29 cellular contexts compared by ENCODE assay signal in the genomic region with DNA sequence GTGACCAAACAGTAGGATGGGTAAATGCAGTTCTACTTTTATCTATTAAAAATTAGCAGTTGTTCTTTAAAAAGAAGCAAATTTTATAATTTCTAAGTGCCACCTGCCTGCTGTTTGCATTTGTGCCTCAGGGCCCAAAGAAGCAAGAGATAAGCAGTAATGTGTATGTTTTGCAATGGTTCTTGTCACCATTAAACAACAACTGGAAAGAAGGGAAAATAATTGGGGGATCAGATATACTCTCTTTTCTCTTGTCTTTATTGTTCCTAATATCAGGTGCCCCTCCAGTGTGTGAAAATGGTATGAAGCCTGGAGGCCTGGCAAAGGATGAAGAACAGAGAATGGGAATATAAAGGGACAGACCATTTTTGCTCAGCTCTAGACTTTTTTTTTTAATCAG. TPM values are rescaled to one million over a fixed set of nuclear protein-coding genes. Genes with fewer than 3 reads are reported as not detected.
"Had no signal": no experiment of that assay in that cellular context is flagged by ENCODE, and none has a peak within 500 bp of the region (broad histone marks: within the 10 kb centered on the region; RNA-seq: fewer than 3 reads in every experiment).

No MANE protein-coding gene starts in this region.

- H3K36me3 ChIP-seq: neutrophil, ovary, right lobe of liver, sigmoid colon, thoracic aorta, thyroid gland, tibial nerve, vagina had no signal

- H2AFZ ChIP-seq: parathyroid adenoma had no signal

- H3K27ac ChIP-seq: neutrophil, ovary, parathyroid adenoma, psoas muscle, right lobe of liver, sigmoid colon, thoracic aorta, tibial nerve, upper lobe of left lung, vagina had no signal

- H3K27ac Mint-ChIP-seq: natural killer cell treated with Interleukin-12 subunit alpha and Interleukin-12 subunit beta and Interleukin-15 and Interleukin-18, amount 100 ng/mL, for 72 hours; progenitor cell of endocrine pancreas; stimulated activated effector memory CD8-positive, alpha-beta T cell treated with anti-CD3 and anti-CD28 coated beads, Interleukin-12 subunit alpha, Interleukin-12 subunit beta, amount 100 ng/mL, for 72 hours; stimulated activated naive B cell treated with anti-CD40 and anti-IgM and Interleukin-4, amounts not matched to agents 10 μg/mL and 1 μg/mL and 100 μg/mL, for 72 hours had no signal

- H3K9ac ChIP-seq: parathyroid adenoma had no signal

- H3K36me3 Mint-ChIP-seq: natural killer cell treated with Interleukin-12 subunit alpha and Interleukin-12 subunit beta and Interleukin-15 and Interleukin-18, amount 100 ng/mL, for 72 hours had no signal

- H3K4me3 Mint-ChIP-seq: naive thymus-derived CD8-positive, alpha-beta T cell; natural killer cell treated with Interleukin-12 subunit alpha and Interleukin-12 subunit beta and Interleukin-15 and Interleukin-18, amount 100 ng/mL, for 72 hours; nephron progenitor cell; neural crest cell; stimulated activated effector memory CD8-positive, alpha-beta T cell treated with anti-CD3 and anti-CD28 coated beads, Interleukin-12 subunit alpha, Interleukin-12 subunit beta, amount 100 ng/mL, for 72 hours; stimulated activated naive B cell treated with anti-CD40 and anti-IgM and Interleukin-4, amounts not matched to agents 10 μg/mL and 1 μg/mL and 100 μg/mL, for 72 hours; stimulated activated naive CD8-positive, alpha-beta T cell treated with anti-CD3 and anti-CD28 coated beads, Interleukin-15, amount 100 ng/mL, for 72 hours had no signal

- H3K4me3 ChIP-seq: ovary, psoas muscle, right lobe of liver, sigmoid colon, thoracic aorta, thyroid gland, tibial nerve, upper lobe of left lung, vagina had no signal

- DNase-seq: naive thymus-derived CD8-positive, alpha-beta T cell; nephron progenitor cell; nucleus accumbens; ovary; psoas muscle; right cardiac atrium; right lobe of liver; sigmoid colon; small intestine; stimulated activated CD4-positive, alpha-beta T cell treated with anti-CD3 and anti-CD28 coated beads, Interleukin-15, amount 100 ng/mL, for 24 hours; stimulated activated CD4-positive, alpha-beta T cell treated with anti-CD3 and anti-CD28 coated beads, Interleukin-2, amount 100 ng/mL, for 24 hours; stimulated activated CD4-positive, alpha-beta T cell treated with anti-CD3 and anti-CD28 coated beads, Interleukin-2, amount 100 ng/mL, for 48 hours; stimulated activated CD4-positive, alpha-beta T cell treated with anti-CD3 and anti-CD28 coated beads, Interleukin-4, amount 100 ng/mL, for 24 hours; stimulated activated naive B cell treated with anti-CD40 and anti-IgM and Interleukin-4, amounts not matched to agents 10 μg/mL and 1 μg/mL and 100 μg/mL, for 72 hours; stimulated activated naive CD8-positive, alpha-beta T cell treated with anti-CD3 and anti-CD28 coated beads, Interleukin-15, amount 100 ng/mL, for 72 hours; stimulated activated naive CD8-positive, alpha-beta T cell treated with anti-CD3 and anti-CD28 coated beads, Interleukin-15, Interleukin-2, amounts not matched to agents 100 U/mL and 50 U/mL, for 24 hours; substantia nigra; thyroid gland had no signal

- H3K9me3 Mint-ChIP-seq: naive thymus-derived CD8-positive, alpha-beta T cell; natural killer cell treated with Interleukin-12 subunit alpha and Interleukin-12 subunit beta and Interleukin-15 and Interleukin-18, amount 100 ng/mL, for 72 hours; nephron progenitor cell; neural crest cell; stimulated activated naive B cell treated with anti-CD40 and anti-IgM and Interleukin-4, amounts not matched to agents 10 μg/mL and 1 μg/mL and 100 μg/mL, for 72 hours; stimulated activated naive CD8-positive, alpha-beta T cell treated with anti-CD3 and anti-CD28 coated beads, Interleukin-15, amount 100 ng/mL, for 72 hours had no signal

- H3K4me1 ChIP-seq: parathyroid adenoma, right lobe of liver, vagina had no signal

- H3K27me3 Mint-ChIP-seq: naive thymus-derived CD8-positive, alpha-beta T cell; natural killer cell treated with Interleukin-12 subunit alpha and Interleukin-12 subunit beta and Interleukin-15 and Interleukin-18, amount 100 ng/mL, for 72 hours; progenitor cell of endocrine pancreas; stimulated activated naive B cell treated with anti-CD40 and anti-IgM and Interleukin-4, amounts not matched to agents 10 μg/mL and 1 μg/mL and 100 μg/mL, for 72 hours; stimulated activated naive CD8-positive, alpha-beta T cell treated with anti-CD3 and anti-CD28 coated beads, Interleukin-15, amount 100 ng/mL, for 72 hours had no signal

- ATAC-seq: naive thymus-derived CD8-positive, alpha-beta T cell; natural killer cell treated with Interleukin-12 subunit alpha and Interleukin-12 subunit beta and Interleukin-15 and Interleukin-18, amount 100 ng/mL, for 72 hours; psoas muscle; right cardiac atrium; right lobe of liver; stimulated activated effector memory CD8-positive, alpha-beta T cell treated with anti-CD3 and anti-CD28 coated beads, Interleukin-12 subunit alpha, Interleukin-12 subunit beta, amount 100 ng/mL, for 72 hours; stimulated activated naive B cell treated with anti-CD40 and anti-IgM and Interleukin-4, amounts not matched to agents 10 μg/mL and 1 μg/mL and 100 μg/mL, for 72 hours; stimulated activated naive CD8-positive, alpha-beta T cell treated with anti-CD3 and anti-CD28 coated beads, Interleukin-15, amount 100 ng/mL, for 72 hours; stimulated activated naive CD8-positive, alpha-beta T cell treated with anti-CD3 and anti-CD28 coated beads, Interleukin-15, Interleukin-2, amounts not matched to agents 100 U/mL and 50 U/mL, for 24 hours had no signal

- H3K27me3 ChIP-seq: neutrophil, ovary, right lobe of liver, sigmoid colon, thyroid gland, tibial nerve, upper lobe of left lung, vagina had no signal

- H3K9me3 ChIP-seq: neutrophil, ovary, psoas muscle, right lobe of liver, sigmoid colon, thoracic aorta, thyroid gland, tibial nerve, upper lobe of left lung, vagina had no signal

RNA-seq across cellular contexts. Expression of a gene that starts 9.6 kb away (rescaled TPM):
- total RNA-seq: natural killer cell treated with Interleukin-12 subunit alpha and Interleukin-12 subunit beta and Interleukin-15 and Interleukin-18, amount 100 ng/mL, for 72 hours; renal cortical epithelial cell had no signal
